Comparison of ENCODE assay signal across 8 cellular contexts in genomic region chr15:94231728-94232086, GRCh38. TPM values are rescaled to one million over a fixed set of nuclear protein-coding genes. Genes with fewer than 3 reads are reported as not detected.
A peak's percentile ranks its signal among the peaks of the same experiment; 100 is the strongest.
DNase-seq lines count a peak whose midpoint lies in the region; ATAC-seq and TF ChIP-seq lines count a peak whose summit lies in the region.

No MANE protein-coding gene starts in this region.

- POLR2A ChIA-PET in HEK293 (lab: Yijun Ruan, JAX): interaction anchor here (1.0 to 1.6 kb wide), 3 partner anchors 8 to 15 kb away, joined by 3 to 7 read pairs (median 5); no protein-coding TSS in a partner anchor

- no peaks in the 10 kb centered on the region for H3K9me3 ChIP-seq in HEK293 (ENCODE audit: control insufficient read depth, insufficient read depth, low read depth, low read length)
- H3K9me3 ChIP-seq in lung (ENCODE audit: control insufficient read depth in 2 of 2, insufficient read depth in 1 of 2, low read length in 1 of 2): no peaks in the 10 kb centered on the region

- 1% methylated on average over 15 of the region's 15 CpGs for WGBS in lung, 2 donors

- DNase-seq in NCI-H526 treated with DMSO at 0.1 percent for 48 hours (lab: John Stamatoyannopoulos, UW): peak; percentile 40
- no peak for DNase-seq in central memory CD8-positive, alpha-beta T cell (ENCODE audit: low spot score in 2 of 2)
- no peak for DNase-seq in lung (ENCODE audit: low spot score)
- DNase-seq in NCI-H187 (lab: John Stamatoyannopoulos, UW): no peak
- no peak for DNase-seq in hepatic stellate cell (ENCODE audit: low spot score)
- DNase-seq in globus pallidus (ENCODE audit: low spot score): no peak

- peaks cover 60% of the 10 kb centered on the region for H3K4me1 Mint-ChIP-seq in central memory CD8-positive, alpha-beta T cell

- H3K4me1 ChIP-seq in HEK293 (ENCODE audit: control insufficient read depth, insufficient read depth, low read length) (peaks cover 26% of the 10 kb centered on the region), lung (ENCODE audit: control insufficient read depth in 2 of 2, insufficient read depth in 2 of 2, low read length in 2 of 2) (peaks cover 0 to 4% of the 10 kb centered on the region in 2 donors)

- peak; percentile 16 for ATAC-seq in GM18498 (IDR thresholded peaks at IDR 0.05; ENCODE audit: unreplicated experiment)
- ATAC-seq in central memory CD8-positive, alpha-beta T cell (replicated peaks; ENCODE audit: extremely low read depth, poor library complexity, severe bottlenecking): peak; percentile 16
- ATAC-seq in lung (ENCODE audit: insufficient read depth, low FRiP score): peak; percentile 4

- no peak for TF ChIP-seq CTCF in HEK293 (tag by site-specific recombination; IDR thresholded peaks at IDR 0.05)
- no peak for TF ChIP-seq CTCF in lung (IDR thresholded peaks at IDR 0.05; ENCODE audit: control extremely low read depth, extremely low read depth)

- H3K27me3 Mint-ChIP-seq in central memory CD8-positive, alpha-beta T cell: no peaks in the 10 kb centered on the region

- peak overlapping the region; percentile 72 for H3K4me3 ChIP-seq in HEK293 (ENCODE audit: low read depth, low read length)
- peak overlapping the region; percentile 62 for H3K4me3 ChIP-seq in lung

- CTCF ChIA-PET in HEK293 (lab: Yijun Ruan, JAX): interaction anchor here (0.6 to 2.5 kb wide), 2 partner anchors 92 to 258 kb away, joined by 3 to 11 read pairs; no protein-coding TSS in a partner anchor

- no peaks in the 10 kb centered on the region for H3K9me3 Mint-ChIP-seq in central memory CD8-positive, alpha-beta T cell

- no peaks in the 10 kb centered on the region for H3K27me3 ChIP-seq in lung (ENCODE audit: control insufficient read depth, insufficient read depth)

- H3K27ac Mint-ChIP-seq in central memory CD8-positive, alpha-beta T cell (ENCODE audit: low read depth): peak overlapping the region; percentile 97

- H3K4me3 Mint-ChIP-seq in central memory CD8-positive, alpha-beta T cell: peak overlapping the region; percentile 86

- no peaks in the 10 kb centered on the region for H3K36me3 ChIP-seq in HEK293 (ENCODE audit: control insufficient read depth in 2 of 2, insufficient read depth in 1 of 2, low read length in 2 of 2)
- H3K36me3 ChIP-seq in lung (ENCODE audit: control insufficient read depth in 2 of 2, insufficient read depth in 2 of 2, low read length in 2 of 2): no peaks in the 10 kb centered on the region

- H3K27ac ChIP-seq in HEK293 (ENCODE audit: extremely low read depth, low read depth, low read length): peak overlapping the region; percentile 70; the same call in 1 of the 2 replicates
- peak overlapping the region; percentile 10 to 94 for H3K27ac ChIP-seq in lung (ENCODE audit: low read depth in 1 of 2, low read length in 1 of 2)

- peaks cover 19% of the 10 kb centered on the region for H3K36me3 Mint-ChIP-seq in central memory CD8-positive, alpha-beta T cell (ENCODE audit: insufficient read depth)

TF ChIP-seq in HEK293, 187 proteins besides CTCF, POLR2A, EP300 and RAD21:
- no peak for TF ChIP-seq ZBTB1 (tag by site-specific recombination; IDR thresholded peaks at IDR 0.05)
- TF ChIP-seq EGR2 (tag by site-specific recombination; IDR thresholded peaks at IDR 0.05; ENCODE audit: low read depth): 0 out of 2 replicates have a peak, but pooled peaks have one; percentile 1
- no peak for TF ChIP-seq BCL6B (tag by site-specific recombination; IDR thresholded peaks at IDR 0.05)
TF ChIP-seq in HEK293: peak in this region for 1.

RNA-seq across cellular contexts. Expression of gene MCTP2, which starts 0.3 kb away (rescaled TPM):
- total RNA-seq in lung: 10 to 100 TPM; 34.9 to 92.5 TPM
- 10 to 100 TPM in 1 of 2 donors, 1 to 10 TPM in 1; 3.5 to 25.5 TPM for polyA plus RNA-seq in lung
